ENCODE assay signal across 43 cellular contexts in the genomic region with DNA sequence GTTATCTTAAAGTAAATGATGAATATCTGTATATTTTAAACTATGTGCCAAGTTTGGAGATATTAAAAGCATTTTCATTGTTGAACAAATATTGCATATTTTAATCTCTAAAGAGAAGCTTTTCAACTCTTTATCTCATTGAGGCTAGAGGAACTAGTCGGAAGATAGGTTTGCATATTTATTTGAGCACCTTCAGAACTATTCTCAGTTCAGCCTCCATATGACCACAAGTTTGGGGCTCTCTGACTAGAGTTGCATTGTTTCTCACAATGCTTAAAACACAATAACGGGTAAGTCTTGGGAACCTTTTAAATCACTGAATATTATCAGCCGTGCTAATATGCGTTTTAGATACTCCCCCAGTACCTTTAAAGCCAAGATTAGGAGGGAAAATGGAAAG. TPM values are rescaled to one million over a fixed set of nuclear protein-coding genes. Genes with fewer than 3 reads are reported as not detected.
"Had no signal": no experiment of that assay in that cellular context is flagged by ENCODE, and none has a peak within 500 bp of the region (broad histone marks: within the 10 kb centered on the region; RNA-seq: fewer than 3 reads in every experiment).

No MANE protein-coding gene starts in this region.

- H3K4me1 Mint-ChIP-seq: activated naive CD4-positive, alpha-beta T cell treated with anti-CD3 and anti-CD28 coated beads, Interleukin-2, amount 10 ng/mL, durations not matched to agents 7 days and 5 days; activated naive CD4-positive, alpha-beta T cell treated with anti-CD3 and anti-CD28 coated beads, Interleukin-2, amount 50 U/mL, for 24 hours; activated naive CD8-positive, alpha-beta T cell treated with anti-CD3 and anti-CD28 coated beads, Interleukin-2, amount 50 U/mL, for 24 hours; activated T-helper 17 cell treated with anti-CD3 and anti-CD28 coated beads, Interleukin-2, amount 50 U/mL, for 72 hours; central memory CD8-positive, alpha-beta T cell had no signal

- H3K27ac Mint-ChIP-seq: activated naive CD4-positive, alpha-beta T cell treated with anti-CD3 and anti-CD28 coated beads for 36 hours; activated naive CD4-positive, alpha-beta T cell treated with anti-CD3 and anti-CD28 coated beads, Interleukin-2, amount 10 ng/mL, durations not matched to agents 7 days and 5 days; activated naive CD4-positive, alpha-beta T cell treated with anti-CD3 and anti-CD28 coated beads, Interleukin-2, amount 50 U/mL, for 24 hours; activated naive CD4-positive, alpha-beta T cell treated with anti-CD3 and anti-CD28 coated beads, Interleukin-2, amount 50 U/mL, for 72 hours; activated naive CD8-positive, alpha-beta T cell; activated naive CD8-positive, alpha-beta T cell treated with anti-CD3 and anti-CD28 coated beads for 36 hours; activated naive CD8-positive, alpha-beta T cell treated with anti-CD3 and anti-CD28 coated beads, Interleukin-2, amount 10 ng/mL, durations not matched to agents 7 days and 5 days; activated naive CD8-positive, alpha-beta T cell treated with anti-CD3 and anti-CD28 coated beads, Interleukin-2, amount 50 U/mL, for 24 hours; activated T-cell treated with anti-CD3 and anti-CD28 coated beads, Interleukin-2, amount 50 U/mL, for 24 hours; activated T-cell treated with anti-CD3 and anti-CD28 coated beads, Interleukin-2, amount 50 U/mL, for 72 hours; activated T-helper 1 cell treated with anti-CD3 and anti-CD28 coated beads, Interleukin-12 subunit alpha, Interleukin-12 subunit beta, Interleukin-2, Interleukin-4 antibody, amounts not matched to agents 30 ng/mL and 10 ng/mL and 1 ng/mL, durations not matched to agents 14 hours and 24 hours and 36 hours; activated T-helper 17 cell treated with anti-CD3 and anti-CD28 coated beads, Interleukin-2, amount 50 U/mL, for 72 hours; activated T-helper 2 cell treated with anti-CD3 and anti-CD28 coated beads, Interferon-gamma antibody, Interleukin-2, Interleukin-4, amounts not matched to agents 10 μg/mL and 5 μg/mL and 100 μg/mL, durations not matched to agents 14 hours and 24 hours and 36 hours; brain had no signal

- H3K4me3 ChIP-seq: adrenal gland, ascending aorta, body of pancreas, breast epithelium, cardiac muscle cell had no signal

- H3K36me3 Mint-ChIP-seq: activated naive CD4-positive, alpha-beta T cell treated with anti-CD3 and anti-CD28 coated beads, Interleukin-2, amount 10 ng/mL, durations not matched to agents 7 days and 5 days; activated naive CD4-positive, alpha-beta T cell treated with anti-CD3 and anti-CD28 coated beads, Interleukin-2, amount 50 U/mL, for 24 hours; activated naive CD4-positive, alpha-beta T cell treated with anti-CD3 and anti-CD28 coated beads, Interleukin-2, amount 50 U/mL, for 72 hours; activated naive CD8-positive, alpha-beta T cell; activated naive CD8-positive, alpha-beta T cell treated with anti-CD3 and anti-CD28 coated beads for 36 hours; activated naive CD8-positive, alpha-beta T cell treated with anti-CD3 and anti-CD28 coated beads, Interleukin-2, amount 10 ng/mL, durations not matched to agents 7 days and 5 days; brain had no signal

- H3K27me3 ChIP-seq: adrenal gland, ascending aorta, body of pancreas, brain microvascular endothelial cell, breast epithelium, cardiac muscle cell had no signal

- ATAC-seq: activated naive CD4-positive, alpha-beta T cell treated with anti-CD3 and anti-CD28 coated beads, Interleukin-2, amount 50 U/mL, for 72 hours; activated naive CD8-positive, alpha-beta T cell treated with anti-CD3 and anti-CD28 coated beads, Interleukin-2, amount 50 U/mL, for 24 hours; activated T-cell treated with anti-CD3 and anti-CD28 coated beads, Interleukin-2, amount 50 U/mL, for 4 hours; activated T-cell treated with anti-CD3 and anti-CD28 coated beads, Interleukin-2, amount 50 U/mL, for 72 hours; activated T-helper 17 cell treated with anti-CD3 and anti-CD28 coated beads, Interleukin-2, amount 50 U/mL, for 72 hours; body of pancreas had no signal

- H3K4me1 ChIP-seq: adrenal gland, ascending aorta, breast epithelium had no signal

- H3K4me3 Mint-ChIP-seq: activated naive CD4-positive, alpha-beta T cell treated with anti-CD3 and anti-CD28 coated beads for 36 hours; activated naive CD4-positive, alpha-beta T cell treated with anti-CD3 and anti-CD28 coated beads, Interleukin-2, amount 10 ng/mL, durations not matched to agents 7 days and 5 days; activated naive CD4-positive, alpha-beta T cell treated with anti-CD3 and anti-CD28 coated beads, Interleukin-2, amount 50 U/mL, for 24 hours; activated naive CD8-positive, alpha-beta T cell; activated naive CD8-positive, alpha-beta T cell treated with anti-CD3 and anti-CD28 coated beads for 36 hours; activated naive CD8-positive, alpha-beta T cell treated with anti-CD3 and anti-CD28 coated beads, Interleukin-2, amount 10 ng/mL, durations not matched to agents 7 days and 5 days; activated naive CD8-positive, alpha-beta T cell treated with anti-CD3 and anti-CD28 coated beads, Interleukin-2, amount 50 U/mL, for 24 hours; activated T-cell treated with anti-CD3 and anti-CD28 coated beads, Interleukin-2, amount 50 U/mL, for 24 hours; activated T-cell treated with anti-CD3 and anti-CD28 coated beads, Interleukin-2, amount 50 U/mL, for 4 hours; activated T-cell treated with anti-CD3 and anti-CD28 coated beads, Interleukin-2, amount 50 U/mL, for 72 hours; activated T-helper 1 cell treated with anti-CD3 and anti-CD28 coated beads, Interleukin-12 subunit alpha, Interleukin-12 subunit beta, Interleukin-2, Interleukin-4 antibody, amounts not matched to agents 30 ng/mL and 10 ng/mL and 1 ng/mL, durations not matched to agents 14 hours and 24 hours and 36 hours; activated T-helper 17 cell treated with anti-CD3 and anti-CD28 coated beads, Interleukin-2, amount 50 U/mL, for 72 hours; brain; central memory CD8-positive, alpha-beta T cell had no signal

- H3K9me3 ChIP-seq: adrenal gland, ascending aorta, body of pancreas, breast epithelium had no signal

- H3K27me3 Mint-ChIP-seq: activated naive CD8-positive, alpha-beta T cell treated with anti-CD3 and anti-CD28 coated beads for 36 hours; activated T-cell treated with anti-CD3 and anti-CD28 coated beads, Interleukin-2, amount 50 U/mL, for 24 hours had no signal

- H3K36me3 ChIP-seq: adrenal gland, ascending aorta, brain microvascular endothelial cell, breast epithelium, cardiac muscle cell had no signal

- H3K27ac ChIP-seq: adrenal gland, ascending aorta, body of pancreas, brain microvascular endothelial cell, breast epithelium, cardiac muscle cell had no signal

- H3K9me3 Mint-ChIP-seq: activated naive CD4-positive, alpha-beta T cell treated with anti-CD3 and anti-CD28 coated beads for 36 hours; activated naive CD4-positive, alpha-beta T cell treated with anti-CD3 and anti-CD28 coated beads, Interleukin-2, amount 10 ng/mL, durations not matched to agents 7 days and 5 days; activated naive CD4-positive, alpha-beta T cell treated with anti-CD3 and anti-CD28 coated beads, Interleukin-2, amount 50 U/mL, for 24 hours; activated naive CD4-positive, alpha-beta T cell treated with anti-CD3 and anti-CD28 coated beads, Interleukin-2, amount 50 U/mL, for 72 hours; activated naive CD8-positive, alpha-beta T cell treated with anti-CD3 and anti-CD28 coated beads for 36 hours; activated naive CD8-positive, alpha-beta T cell treated with anti-CD3 and anti-CD28 coated beads, Interleukin-2, amount 10 ng/mL, durations not matched to agents 7 days and 5 days; activated naive CD8-positive, alpha-beta T cell treated with anti-CD3 and anti-CD28 coated beads, Interleukin-2, amount 50 U/mL, for 24 hours; activated T-cell treated with anti-CD3 and anti-CD28 coated beads, Interleukin-2, amount 50 U/mL, for 24 hours; activated T-cell treated with anti-CD3 and anti-CD28 coated beads, Interleukin-2, amount 50 U/mL, for 4 hours; activated T-cell treated with anti-CD3 and anti-CD28 coated beads, Interleukin-2, amount 50 U/mL, for 72 hours; activated T-helper 1 cell treated with anti-CD3 and anti-CD28 coated beads, Interleukin-12 subunit alpha, Interleukin-12 subunit beta, Interleukin-2, Interleukin-4 antibody, amounts not matched to agents 30 ng/mL and 10 ng/mL and 1 ng/mL, durations not matched to agents 14 hours and 24 hours and 36 hours; activated T-helper 17 cell treated with anti-CD3 and anti-CD28 coated beads, Interleukin-2, amount 50 U/mL, for 72 hours; activated T-helper 2 cell treated with anti-CD3 and anti-CD28 coated beads, Interferon-gamma antibody, Interleukin-2, Interleukin-4, amounts not matched to agents 10 μg/mL and 5 μg/mL and 100 μg/mL, durations not matched to agents 14 hours and 24 hours and 36 hours; brain; central memory CD8-positive, alpha-beta T cell had no signal

- FAIRE-seq: astrocyte had no signal

- DNase-seq: activated effector memory CD4-positive, alpha-beta T cell treated with anti-CD3 and anti-CD28 coated beads, Interleukin-2, amount 50 U/mL, for 16 hours; activated effector memory CD4-positive, alpha-beta T cell treated with Interleukin-2 at 50 U/mL for 16 hours; activated gamma-delta T cell; activated gamma-delta T cell treated with Interleukin-2 at 50 U/mL for 16 hours; activated naive CD4-positive, alpha-beta T cell; activated naive CD4-positive, alpha-beta T cell treated with anti-CD3 and anti-CD28 coated beads for 36 hours; activated naive CD4-positive, alpha-beta T cell treated with anti-CD3 and anti-CD28 coated beads, Interleukin-2, amount 10 ng/mL, durations not matched to agents 7 days and 5 days; activated naive CD4-positive, alpha-beta T cell treated with anti-CD3 and anti-CD28 coated beads, Interleukin-2, amount 50 U/mL, for 16 hours; activated naive CD4-positive, alpha-beta T cell treated with Interleukin-2 at 50 U/mL for 16 hours; activated naive CD8-positive, alpha-beta T cell treated with anti-CD3 and anti-CD28 coated beads for 36 hours; activated naive CD8-positive, alpha-beta T cell treated with anti-CD3 and anti-CD28 coated beads, Interleukin-2, amount 10 ng/mL, durations not matched to agents 7 days and 5 days; activated naive CD8-positive, alpha-beta T cell treated with anti-CD3 and anti-CD28 coated beads, Interleukin-2, amount 50 U/mL, for 24 hours; activated T-cell treated with anti-CD3 and anti-CD28 coated beads for 4 hours; activated T-cell treated with anti-CD3 and anti-CD28 coated beads, Interleukin-2, amount 50 U/mL, for 1 hour; activated T-cell treated with anti-CD3 and anti-CD28 coated beads, Interleukin-2, amount 50 U/mL, for 24 hours; activated T-cell treated with anti-CD3 and anti-CD28 coated beads, Interleukin-2, amount 50 U/mL, for 4 hours; activated T-cell treated with anti-CD3 and anti-CD28 coated beads, Interleukin-2, amount 50 U/mL, for 48 hours; activated T-cell treated with anti-CD3 and anti-CD28 coated beads, Interleukin-2, amount 50 U/mL, for 72 hours; adrenal gland; amniotic stem cell; amygdala; anterior cingulate cortex; aorta; body of pancreas; brain microvascular endothelial cell; caudate nucleus; central memory CD4-positive, alpha-beta T cell; cerebellar nuclear complex had no signal

RNA-seq across cellular contexts. Expression of gene CTXN3, which starts 47.3 kb away (rescaled TPM):
- total RNA-seq: activated naive CD4-positive, alpha-beta T cell treated with anti-CD3 and anti-CD28 coated beads for 36 hours; activated naive CD4-positive, alpha-beta T cell treated with anti-CD3 and anti-CD28 coated beads, Interleukin-2, amount 50 U/mL, for 72 hours; activated naive CD8-positive, alpha-beta T cell treated with anti-CD3 and anti-CD28 coated beads for 36 hours; activated naive CD8-positive, alpha-beta T cell treated with anti-CD3 and anti-CD28 coated beads, Interleukin-2, amount 10 ng/mL, durations not matched to agents 7 days and 5 days; activated T-cell treated with anti-CD3 and anti-CD28 coated beads, Interleukin-2, amount 50 U/mL, for 4 hours; activated T-cell treated with anti-CD3 and anti-CD28 coated beads, Interleukin-2, amount 50 U/mL, for 72 hours; activated T-helper 1 cell treated with anti-CD3 and anti-CD28 coated beads, Interleukin-12 subunit alpha, Interleukin-12 subunit beta, Interleukin-2, Interleukin-4 antibody, amounts not matched to agents 30 ng/mL and 10 ng/mL and 1 ng/mL, durations not matched to agents 14 hours and 24 hours and 36 hours; activated T-helper 17 cell treated with anti-CD3 and anti-CD28 coated beads, Interleukin-2, amount 50 U/mL, for 72 hours; activated T-helper 2 cell treated with anti-CD3 and anti-CD28 coated beads, Interferon-gamma antibody, Interleukin-2, Interleukin-4, amounts not matched to agents 10 μg/mL and 5 μg/mL and 100 μg/mL, durations not matched to agents 14 hours and 24 hours and 36 hours; adrenal gland; aorta; ascending aorta; astrocyte; body of pancreas; breast epithelium; bronchial epithelial cell; cardiac muscle cell; cardiac septum had no signal
- polyA plus RNA-seq: adipose tissue, adrenal gland, aorta, cardiac muscle cell had no signal
